ENCODE assay signal across 25 cellular contexts in genomic region chr13:112172641-112173171, GRCh38.
DNase-seq lines count a peak whose midpoint lies in the region; ATAC-seq lines count a peak whose summit lies in the region.
"Had no signal": no experiment of that assay in that cellular context is flagged by ENCODE, and none has a peak within 500 bp of the region (broad histone marks: within the 10 kb centered on the region; RNA-seq: fewer than 3 reads in every experiment).

No MANE protein-coding gene starts in this region.

- no peaks in the 10 kb centered on the region for H3K27me3 ChIP-seq in trophoblast cell (ENCODE audit: insufficient read depth, low read length)
- H3K27me3 ChIP-seq: ascending aorta, neutrophil had no signal

- WGBS in trophoblast cell (ENCODE audit: extremely low coverage, insufficient coverage, insufficient read length) = no CpG with 5 or more reads among the region's 16 CpGs

- no peaks in the 10 kb centered on the region for H3K36me3 ChIP-seq in trophoblast cell (ENCODE audit: control insufficient read depth in 1 of 2, insufficient read depth in 2 of 2, low read length in 2 of 2)
- H3K36me3 ChIP-seq: ascending aorta, BLaER1, esophagus squamous epithelium, HAP-1, neutrophil had no signal

- H3K14ac ChIP-seq in trophoblast cell (ENCODE audit: low read length) = no peak overlapping the region

- H2BK12ac ChIP-seq in trophoblast cell (ENCODE audit: low read length) = no peak overlapping the region

- no peak overlapping the region for H3K9ac ChIP-seq in trophoblast cell (ENCODE audit: low read length)
- H3K9ac ChIP-seq: BLaER1 had no signal

- no peak overlapping the region for H2BK5ac ChIP-seq in trophoblast cell (ENCODE audit: low read depth, low read length, poor library complexity)

- no peak overlapping the region for H2BK120ac ChIP-seq in trophoblast cell (ENCODE audit: insufficient read depth, low read length, poor library complexity)

- no peak overlapping the region for H4K91ac ChIP-seq in trophoblast cell (ENCODE audit: low read depth, low read length)

- H3K79me1 ChIP-seq in trophoblast cell (ENCODE audit: low read length) = no peaks in the 10 kb centered on the region

- H3K9me3 ChIP-seq in trophoblast cell (ENCODE audit: insufficient read depth, low read depth, low read length) = peaks cover 4% of the 10 kb centered on the region
- H3K9me3 ChIP-seq: ascending aorta, esophagus squamous epithelium, HAP-1, neutrophil had no signal

- H3K27ac ChIP-seq in trophoblast cell (ENCODE audit: low read depth, low read length) = no peak overlapping the region
- H3K27ac ChIP-seq: ascending aorta, BLaER1, esophagus squamous epithelium, neutrophil had no signal

- H3K4me1 ChIP-seq in trophoblast cell (ENCODE audit: control insufficient read depth in 1 of 2, insufficient read depth in 2 of 2, low read length in 2 of 2) = no peaks in the 10 kb centered on the region
- H3K4me1 ChIP-seq: ascending aorta, esophagus squamous epithelium, HAP-1 had no signal

- no peaks in the 10 kb centered on the region for H3K79me2 ChIP-seq in trophoblast cell (ENCODE audit: control insufficient read depth, insufficient read depth, low read length, poor library complexity)

- H4K8ac ChIP-seq in trophoblast cell (ENCODE audit: low read depth, low read length) = no peak overlapping the region

- H2AK5ac ChIP-seq in trophoblast cell (ENCODE audit: low read length) = no peak overlapping the region

- H3K4me2 ChIP-seq in trophoblast cell (ENCODE audit: low read length) = no peak overlapping the region
- H3K4me2 ChIP-seq: BLaER1 had no signal

- peak overlapping the region; percentile 18 for H3K4me3 ChIP-seq in trophoblast cell (ENCODE audit: low read depth, low read length)
- H3K4me3 ChIP-seq: ascending aorta, BLaER1, esophagus squamous epithelium, HAP-1 had no signal

- H2AFZ ChIP-seq in trophoblast cell (ENCODE audit: insufficient read depth, low read length, poor library complexity) = no peak overlapping the region

- ATAC-seq in GM19035 (IDR thresholded peaks at IDR 0.05; ENCODE audit: unreplicated experiment) = no peak
- ATAC-seq: activated CD8-positive, alpha-beta T cell treated with anti-CD3 and anti-CD28 coated beads, Interleukin-2, amount 10 ng/mL, durations not matched to agents 7 days and 5 days; activated naive CD4-positive, alpha-beta T cell treated with anti-CD3 and anti-CD28 coated beads, Interleukin-2, amount 50 U/mL, for 72 hours; left colon; stimulated activated naive B cell treated with anti-CD40 and anti-IgM and Interleukin-4, amounts not matched to agents 10 μg/mL and 1 μg/mL and 100 μg/mL, for 72 hours had no signal

- no peak overlapping the region for H4K12ac ChIP-seq in trophoblast cell (ENCODE audit: low read depth, low read length)

- H3K18ac ChIP-seq in trophoblast cell (ENCODE audit: low read length) = no peak overlapping the region

- in situ Hi-C loops in KBM-7 (cut with MboI; ENCODE audit: low pct_unique_long_range_greater_than_20kb, low sequenced_read_pairs) = no loop called here

- H3K23ac ChIP-seq in trophoblast cell (ENCODE audit: low read length) = no peak overlapping the region

- peak; percentile 6 for DNase-seq in M059J (ENCODE audit: low read depth)
- peak; percentile 28 for DNase-seq in cerebellar cortex (ENCODE audit: low spot score)
- DNase-seq in inferior parietal cortex (ENCODE audit: extremely low spot score) = peak; percentile 31
- no peak for DNase-seq in trophoblast cell
- no peak for DNase-seq in KBM-7
- DNase-seq in stimulated activated CD4-positive, alpha-beta T cell treated with anti-CD3 and anti-CD28 coated beads, Interleukin-4, amount 100 ng/mL, for 4 hours = no peak
- DNase-seq in NCI-H748 (lab: John Stamatoyannopoulos, UW; ENCODE audit: unreplicated experiment) = no peak
- DNase-seq: activated CD8-positive, alpha-beta T cell treated with anti-CD3 and anti-CD28 coated beads, Interleukin-2, amount 10 ng/mL, durations not matched to agents 7 days and 5 days; activated T-cell treated with anti-CD3 and anti-CD28 coated beads for 4 hours; DMS153; esophagus squamous epithelium; foreskin melanocyte; left colon; mesenchymal stem cell; MV-4-11; NCI-H1436 treated with DMSO at 0.1 percent for 48 hours; NCI-H748 treated with DMSO at 0.1 percent for 48 hours; SHP77 treated with DMSO at 0.1 percent for 48 hours; stimulated activated naive B cell treated with anti-CD40 and anti-IgM and Interleukin-4, amounts not matched to agents 10 μg/mL and 1 μg/mL and 100 μg/mL, for 72 hours had no signal

- H3K4ac ChIP-seq in trophoblast cell (ENCODE audit: low read depth, low read length) = no peak overlapping the region

Comparison
In these comparisons a context has a peak if more than half of its experiments do, and no peak if none do; other contexts are left out.
1. DNase-seq: peak in M059J (single experiment), cerebellar cortex (single experiment) and inferior parietal cortex (single experiment); none in trophoblast cell (0 of 2), KBM-7 (single experiment), stimulated activated CD4-positive, alpha-beta T cell treated with anti-CD3 and anti-CD28 coated beads, Interleukin-4, amount 100 ng/mL, for 4 hours (0 of 2) and NCI-H748 (single experiment).